Comparison of ENCODE assay signal across 16 cellular contexts in the genomic region with DNA sequence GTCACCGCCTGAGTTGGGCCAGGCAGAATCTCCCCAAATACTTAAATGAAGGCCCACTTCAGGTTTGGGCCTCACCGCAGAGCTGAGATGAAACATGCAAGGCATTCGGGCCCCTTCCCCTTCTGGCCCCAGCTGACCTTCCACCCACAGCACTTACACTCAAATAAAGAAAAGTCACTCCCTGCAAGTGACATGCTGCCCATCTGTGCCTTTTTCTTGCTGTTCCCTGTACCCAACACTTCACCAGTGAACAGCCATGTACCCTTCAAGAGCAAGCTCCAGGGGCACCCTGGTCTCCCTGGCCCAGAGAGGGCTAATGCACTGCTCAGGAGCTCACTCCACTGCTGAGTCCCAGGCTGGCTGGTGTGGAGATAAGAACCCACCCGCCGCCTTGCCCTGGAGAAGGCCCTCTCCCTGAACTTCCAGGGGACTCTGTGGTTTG. TPM values are rescaled to one million over a fixed set of nuclear protein-coding genes. Genes with fewer than 3 reads are reported as not detected.
A peak's percentile ranks its signal among the peaks of the same experiment; 100 is the strongest.
DNase-seq lines count a peak whose midpoint lies in the region; ATAC-seq, FAIRE-seq and TF ChIP-seq lines count a peak whose summit lies in the region.
"Had no signal": no experiment of that assay in that cellular context is flagged by ENCODE, and none has a peak within 500 bp of the region (broad histone marks: within the 10 kb centered on the region; RNA-seq: fewer than 3 reads in every experiment).

No MANE protein-coding gene starts in this region.

- H3K9me3 ChIP-seq in astrocyte (ENCODE audit: insufficient read depth, low read depth, low read length) (no peaks in the 10 kb centered on the region), psoas muscle (no peaks in the 10 kb centered on the region), HAP-1 (no peaks in the 10 kb centered on the region)
- H3K9me3 ChIP-seq: sigmoid colon, SJSA1 had no signal

- 76 to 87% (median 79%) methylated on average over 5 of the region's 5 CpGs for WGBS in psoas muscle, 3 donors

- H3K9ac ChIP-seq in astrocyte (ENCODE audit: low read length): no peak overlapping the region

- H2AFZ ChIP-seq in astrocyte (ENCODE audit: low read depth, low read length): no peak overlapping the region

- no peak for FAIRE-seq in astrocyte (lab: Jason Lieb, UNC)

- H3K79me2 ChIP-seq in astrocyte (ENCODE audit: insufficient read depth, low read length): peaks cover 20% of the 10 kb centered on the region

- H4K20me1 ChIP-seq in astrocyte (ENCODE audit: insufficient read depth, low read length): peaks cover 57% of the 10 kb centered on the region

- in situ Hi-C loops in HAP-1 (cut with MboI; ENCODE audit: low sequenced_read_pairs): no loop called here

- H3K36me3 Mint-ChIP-seq in astrocyte (ENCODE audit: low read depth, unreplicated experiment): peaks cover 10% of the 10 kb centered on the region
- no peaks in the 10 kb centered on the region for H3K36me3 Mint-ChIP-seq in activated naive CD4-positive, alpha-beta T cell treated with anti-CD3 and anti-CD28 coated beads, Interleukin-2, amount 50 U/mL, for 72 hours
- no peaks in the 10 kb centered on the region for H3K36me3 Mint-ChIP-seq in activated naive CD8-positive, alpha-beta T cell treated with anti-CD3 and anti-CD28 coated beads, Interleukin-2, amount 50 U/mL, for 24 hours (ENCODE audit: low read depth)

- no peak overlapping the region for H3K27ac Mint-ChIP-seq in astrocyte (ENCODE audit: unreplicated experiment)
- no peak overlapping the region for H3K27ac Mint-ChIP-seq in activated naive CD4-positive, alpha-beta T cell treated with anti-CD3 and anti-CD28 coated beads, Interleukin-2, amount 50 U/mL, for 72 hours
- H3K27ac Mint-ChIP-seq in activated naive CD8-positive, alpha-beta T cell treated with anti-CD3 and anti-CD28 coated beads, Interleukin-2, amount 50 U/mL, for 24 hours: no peak overlapping the region
- H3K27ac Mint-ChIP-seq: activated B cell treated with CpG ODN at 0.5 μM for 24 hours; effector memory CD8-positive, alpha-beta T cell had no signal

- no peak overlapping the region for H3K4me3 Mint-ChIP-seq in astrocyte (ENCODE audit: unreplicated experiment)
- H3K4me3 Mint-ChIP-seq in activated naive CD8-positive, alpha-beta T cell treated with anti-CD3 and anti-CD28 coated beads, Interleukin-2, amount 50 U/mL, for 24 hours: no peak overlapping the region
- H3K4me3 Mint-ChIP-seq: activated B cell treated with CpG ODN at 0.5 μM for 24 hours; effector memory CD8-positive, alpha-beta T cell had no signal

- no peak for ATAC-seq in psoas muscle
- ATAC-seq in activated naive CD4-positive, alpha-beta T cell treated with anti-CD3 and anti-CD28 coated beads, Interleukin-2, amount 50 U/mL, for 72 hours: no peak
- ATAC-seq in activated naive CD8-positive, alpha-beta T cell treated with anti-CD3 and anti-CD28 coated beads, Interleukin-2, amount 50 U/mL, for 24 hours: no peak
- ATAC-seq in HG02678 (IDR thresholded peaks at IDR 0.05; ENCODE audit: unreplicated experiment): no peak
- ATAC-seq: effector memory CD8-positive, alpha-beta T cell had no signal

- H3K27me3 ChIP-seq in astrocyte (ENCODE audit: insufficient read depth, low read length) (no peaks in the 10 kb centered on the region), psoas muscle (ENCODE audit: insufficient read depth in 3 of 3, low read length in 2 of 3) (no peaks in the 10 kb centered on the region), HAP-1 (ENCODE audit: low read depth) (no peaks in the 10 kb centered on the region)
- H3K27me3 ChIP-seq: sigmoid colon, SJSA1 had no signal

- H3K36me3 ChIP-seq in astrocyte (ENCODE audit: insufficient read depth, low read length) (no peaks in the 10 kb centered on the region), psoas muscle (ENCODE audit: insufficient read depth in 1 of 2, low read depth in 1 of 2) (peaks cover 0 to 8% of the 10 kb centered on the region in 2 donors), HAP-1 (replicated peaks) (no peaks in the 10 kb centered on the region)
- H3K36me3 ChIP-seq: sigmoid colon had no signal

- peaks cover 3% of the 10 kb centered on the region for H3K27me3 Mint-ChIP-seq in astrocyte (ENCODE audit: low read depth, unreplicated experiment)
- H3K27me3 Mint-ChIP-seq in activated naive CD8-positive, alpha-beta T cell treated with anti-CD3 and anti-CD28 coated beads, Interleukin-2, amount 50 U/mL, for 24 hours: peaks cover 6% of the 10 kb centered on the region
- H3K27me3 Mint-ChIP-seq: activated B cell treated with CpG ODN at 0.5 μM for 24 hours; effector memory CD8-positive, alpha-beta T cell had no signal

- H3K9me3 Mint-ChIP-seq in astrocyte (ENCODE audit: unreplicated experiment): no peaks in the 10 kb centered on the region
- H3K9me3 Mint-ChIP-seq in activated naive CD4-positive, alpha-beta T cell treated with anti-CD3 and anti-CD28 coated beads, Interleukin-2, amount 50 U/mL, for 72 hours: no peaks in the 10 kb centered on the region
- H3K9me3 Mint-ChIP-seq in activated naive CD8-positive, alpha-beta T cell treated with anti-CD3 and anti-CD28 coated beads, Interleukin-2, amount 50 U/mL, for 24 hours: no peaks in the 10 kb centered on the region
- H3K9me3 Mint-ChIP-seq: activated B cell treated with CpG ODN at 0.5 μM for 24 hours; effector memory CD8-positive, alpha-beta T cell had no signal

- H3K4me1 ChIP-seq in astrocyte (ENCODE audit: insufficient read depth, low read length): peaks cover 58% of the 10 kb centered on the region
- peaks cover 100% of the 10 kb centered on the region for H3K4me1 ChIP-seq in psoas muscle
- peaks cover 2% of the 10 kb centered on the region for H3K4me1 ChIP-seq in HAP-1
- H3K4me1 ChIP-seq: sigmoid colon had no signal

- H3K27ac ChIP-seq in C4-2B (peak overlapping the region; percentile 32), astrocyte (ENCODE audit: low read depth, low read length) (no peak overlapping the region), psoas muscle (peak overlapping the region; percentile 86)
- H3K27ac ChIP-seq: sigmoid colon had no signal

- peak overlapping the region; percentile 74 for H3K4me2 ChIP-seq in astrocyte (ENCODE audit: low read length)

- no peak for TF ChIP-seq CTCF in C4-2B (conservative IDR thresholded peaks at IDR 0.05)
- no peak for TF ChIP-seq CTCF in astrocyte (IDR thresholded peaks at IDR 0.05; ENCODE audit: insufficient read depth, low read depth, low read length)
- no peak for TF ChIP-seq CTCF in psoas muscle (IDR thresholded peaks at IDR 0.05)

- intact Hi-C loops in psoas muscle (cut with DNase I): loop anchor here (5.0 kb wide), 1 partner anchor 38 kb away; no protein-coding TSS in a partner anchor

- peaks cover 32% of the 10 kb centered on the region for H3K4me1 Mint-ChIP-seq in astrocyte (ENCODE audit: low read depth, unreplicated experiment)
- H3K4me1 Mint-ChIP-seq in activated naive CD8-positive, alpha-beta T cell treated with anti-CD3 and anti-CD28 coated beads, Interleukin-2, amount 50 U/mL, for 24 hours: no peaks in the 10 kb centered on the region
- H3K4me1 Mint-ChIP-seq: activated B cell treated with CpG ODN at 0.5 μM for 24 hours had no signal

- DNase-seq in astrocyte (ENCODE audit: low read depth) (no peak), islet precursor cell (peak; percentile 58), psoas muscle (peak in 1 of 2 donors; percentile 26), HAP-1 (ENCODE audit: low spot score in 2 of 2) (no peak)
- no peak for DNase-seq in activated naive CD4-positive, alpha-beta T cell treated with anti-CD3 and anti-CD28 coated beads, Interleukin-2, amount 50 U/mL, for 72 hours (ENCODE audit: low spot score in 2 of 2)
- DNase-seq in activated naive CD8-positive, alpha-beta T cell treated with anti-CD3 and anti-CD28 coated beads, Interleukin-2, amount 50 U/mL, for 24 hours: no peak
- DNase-seq: ACHN; activated B cell treated with CpG ODN at 0.5 μM for 24 hours; anterior cingulate cortex; effector memory CD8-positive, alpha-beta T cell; NCI-H1436 treated with DMSO at 0.1 percent for 48 hours; NCI-H774 had no signal

- H3K4me3 ChIP-seq in astrocyte (ENCODE audit: insufficient read depth, low read depth, low read length) (no peak overlapping the region), psoas muscle (no peak overlapping the region), HAP-1 (no peak overlapping the region)
- H3K4me3 ChIP-seq: SJSA1 had no signal

RNA-seq across cellular contexts. Expression of a gene that starts 40.7 kb away (rescaled TPM):
- total RNA-seq in astrocyte: 21.4 and 26.2 TPM in 2 replicates
- total RNA-seq in psoas muscle: 10 to 100 TPM; 31.6 to 64.7 (median 47.9) TPM
- 100 to 1,000 TPM in 1 of 3 donors, 10 to 100 TPM in 2; 11.2 to 112 (median 36.2) TPM for polyA plus RNA-seq in psoas muscle
- total RNA-seq in activated naive CD4-positive, alpha-beta T cell treated with anti-CD3 and anti-CD28 coated beads, Interleukin-2, amount 50 U/mL, for 72 hours: under 1 TPM; 0.43 to 0.74 TPM

RNA-seq across cellular contexts. Expression of a gene that starts 57.4 kb away (rescaled TPM):
- total RNA-seq in astrocyte: 25.3 and 31.7 TPM in 2 replicates
- 100 to 1,000 TPM in 2 of 4 donors, 10 to 100 TPM in 2; 44.6 to 181 (median 89.4) TPM for total RNA-seq in psoas muscle
- polyA plus RNA-seq in psoas muscle: 100 to 1,000 TPM in 1 of 3 donors, 10 to 100 TPM in 2; 85.4 to 297 (median 85.9) TPM
- total RNA-seq in activated naive CD4-positive, alpha-beta T cell treated with anti-CD3 and anti-CD28 coated beads, Interleukin-2, amount 50 U/mL, for 72 hours: 100 to 1,000 TPM in 1 of 2 donors, 10 to 100 TPM in 1; 60.2 to 144 TPM

Comparison
In these comparisons a context has a peak if more than half of its experiments do, and no peak if none do; other contexts are left out.
1. RNA of a gene that starts 40.7 kb away (total RNA-seq): 31.6 to 64.7 TPM in psoas muscle and 21.4 to 26.2 TPM in astrocyte; 0.43 to 0.74 TPM in activated naive CD4-positive, alpha-beta T cell treated with anti-CD3 and anti-CD28 coated beads, Interleukin-2, amount 50 U/mL, for 72 hours; every median in the first group is over 10 times any median in the second.